In the genomic region with DNA sequence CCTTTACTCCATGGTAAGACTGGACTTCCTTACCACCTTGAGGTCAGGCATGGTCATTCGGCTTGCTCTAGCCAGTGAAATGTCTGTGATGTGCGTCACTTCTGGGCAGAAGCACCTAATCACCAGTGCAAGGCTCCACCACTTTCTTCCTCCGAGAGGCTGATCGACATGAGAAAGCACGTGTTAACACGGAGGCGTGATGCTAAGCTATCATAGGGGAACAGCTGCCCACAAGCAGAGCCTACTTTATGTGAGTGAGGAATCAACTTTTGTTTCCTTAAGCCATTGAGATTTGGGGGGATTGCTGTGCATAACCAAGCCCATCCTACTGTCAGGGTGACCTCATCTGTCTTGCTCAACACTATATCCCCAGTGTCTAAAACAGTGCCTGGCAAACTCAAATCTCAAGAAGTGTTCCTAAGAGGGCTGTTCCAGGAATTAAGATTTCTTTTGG, we compare ENCODE assay signal across 15 cellular contexts. TPM values are rescaled to one million over a fixed set of nuclear protein-coding genes. Genes with fewer than 3 reads are reported as not detected.
DNase-seq lines count a peak whose midpoint lies in the region; ATAC-seq and TF ChIP-seq lines count a peak whose summit lies in the region.
"Had no signal": no experiment of that assay in that cellular context is flagged by ENCODE, and none has a peak within 500 bp of the region (broad histone marks: within the 10 kb centered on the region; RNA-seq: fewer than 3 reads in every experiment).

No MANE protein-coding gene starts in this region.

- H3K27ac ChIP-seq in fibroblast of lung (ENCODE audit: insufficient read depth, low read length): peak overlapping the region; percentile 53

- no peaks in the 10 kb centered on the region for H4K20me1 ChIP-seq in fibroblast of lung (ENCODE audit: control insufficient read depth, extremely low read depth, insufficient read depth, low read length)

- intact Hi-C loops in Right ventricle myocardium inferior (cut with DNase I): no loop called here
- intact Hi-C loops in cardiac septum (cut with DNase I): no loop called here
- intact Hi-C loops in mucosa of descending colon (cut with DNase I, micrococcal nuclease): no loop called here

- no peak for TF ChIP-seq CTCF in fibroblast of lung (conservative IDR thresholded peaks at IDR 0.05 in 1 of 2, IDR thresholded peaks at IDR 0.05 in 1 of 2; ENCODE audit: low read depth in 1 of 2, low read length in 2 of 2)
- TF ChIP-seq CTCF in mucosa of descending colon (IDR thresholded peaks at IDR 0.05): no peak

- H3K36me3 ChIP-seq in fibroblast of lung (ENCODE audit: control insufficient read depth, insufficient read depth, low read length): peaks cover 2% of the 10 kb centered on the region
- no peaks in the 10 kb centered on the region for H3K36me3 ChIP-seq in mucosa of descending colon (ENCODE audit: low read depth)

- H2AFZ ChIP-seq in fibroblast of lung (ENCODE audit: low read length): no peak overlapping the region

- H3K9ac ChIP-seq in fibroblast of lung (ENCODE audit: insufficient read depth, low read length): no peak overlapping the region

- H3K4me1 ChIP-seq in fibroblast of lung (ENCODE audit: control insufficient read depth, extremely low read depth, insufficient read depth, low read length) (peaks cover 29% of the 10 kb centered on the region), mucosa of descending colon (ENCODE audit: low read depth) (peaks cover 3% of the 10 kb centered on the region)

- DNase-seq in Right ventricle myocardium inferior (ENCODE audit: missing footprints) (no peak), cardiac septum (ENCODE audit: low spot score) (no peak), fibroblast of lung (ENCODE audit: low read depth in 2 of 2) (peak; percentile 21 to 41), mucosa of descending colon (no peak), HK-2 (ENCODE audit: unreplicated experiment) (no peak), NCI-H1436 (lab: John Stamatoyannopoulos, UW) (no peak), GOT3 (lab: John Stamatoyannopoulos, UW) (no peak)
- DNase-seq: activated CD4-positive, alpha-beta T cell treated with anti-CD3 and anti-CD28 coated beads for 4 hours; activated T-cell treated with anti-CD3 and anti-CD28 coated beads, Interleukin-2, amount 50 U/mL, for 1 hour; cortex of kidney; NCI-H1694; PC-3 had no signal

- no peaks in the 10 kb centered on the region for H3K27me3 ChIP-seq in fibroblast of lung (ENCODE audit: control insufficient read depth, insufficient read depth, low read length)

- no peaks in the 10 kb centered on the region for H3K79me2 ChIP-seq in fibroblast of lung (ENCODE audit: control insufficient read depth, insufficient read depth, low read length)

- ATAC-seq in Right ventricle myocardium inferior: peak; percentile 90
- ATAC-seq in mucosa of descending colon: peak; percentile 23
- no peak for ATAC-seq in GM21360 (IDR thresholded peaks at IDR 0.05; ENCODE audit: unreplicated experiment)
- ATAC-seq: stimulated activated memory B cell treated with anti-CD40 and anti-IgM and Interleukin-4, amounts not matched to agents 10 μg/mL and 1 μg/mL and 100 μg/mL, for 72 hours had no signal

- no peak overlapping the region for H3K4me3 ChIP-seq in fibroblast of lung (replicated peaks in 1 of 4; ENCODE audit: control extremely low read depth in 1 of 4, insufficient read depth in 1 of 4, low read depth in 3 of 4, low read length in 4 of 4)
- H3K4me3 ChIP-seq in mucosa of descending colon: no peak overlapping the region
- H3K4me3 ChIP-seq: A549 had no signal

- H3K9me3 ChIP-seq in fibroblast of lung (ENCODE audit: control insufficient read depth, insufficient read depth, low read depth, low read length) (no peaks in the 10 kb centered on the region), mucosa of descending colon (no peaks in the 10 kb centered on the region)
- H3K9me3 ChIP-seq: A549 had no signal

- H3K4me2 ChIP-seq in fibroblast of lung (ENCODE audit: extremely low read depth, insufficient read depth, low read length): peak overlapping the region; percentile 10
- H3K4me2 ChIP-seq: A549 had no signal

RNA-seq across cellular contexts. Expression of gene SAR1A, which starts 23.1 kb away (rescaled TPM):
- total RNA-seq in Right ventricle myocardium inferior (86.0 TPM), cardiac septum (87.1 TPM), fibroblast of lung (235 and 247 TPM in 2 replicates), mucosa of descending colon (100 to 1,000 TPM in 1 of 3 donors, 10 to 100 TPM in 2; 77.5 to 102 (median 78.1) TPM)
- 132 and 138 TPM in 2 replicates for polyA plus RNA-seq in fibroblast of lung
- polyA plus RNA-seq in fibroblast of lung (2012): 113 and 161 TPM in 2 replicates
- polyA minus RNA-seq in fibroblast of lung (ENCODE audit: low replicate concordance): 104 and 114 TPM in 2 replicates

RNA-seq across cellular contexts. Expression of gene PPA1, which starts 39.8 kb away (rescaled TPM):
- total RNA-seq in Right ventricle myocardium inferior (108 TPM), cardiac septum (68.6 TPM), fibroblast of lung (287 and 313 TPM in 2 replicates), mucosa of descending colon (100 to 1,000 TPM in 2 of 3 donors, 10 to 100 TPM in 1; 97.1 to 166 (median 100) TPM)
- 167 and 207 TPM in 2 replicates for polyA plus RNA-seq in fibroblast of lung
- 138 and 180 TPM in 2 replicates for polyA plus RNA-seq in fibroblast of lung (2012)
- polyA minus RNA-seq in fibroblast of lung (ENCODE audit: low replicate concordance): 6.3 and 6.7 TPM in 2 replicates

RNA-seq across cellular contexts. Expression of gene TYSND1, which starts 46.9 kb away (rescaled TPM):
- total RNA-seq in Right ventricle myocardium inferior (6.2 TPM), cardiac septum (5.2 TPM), fibroblast of lung (12.8 and 15.5 TPM in 2 replicates), mucosa of descending colon (10 to 100 TPM; 15.3 to 19.7 (median 15.8) TPM)
- 2.4 and 2.6 TPM in 2 replicates for polyA plus RNA-seq in fibroblast of lung
- polyA plus RNA-seq in fibroblast of lung (2012): 3.3 and 3.6 TPM in 2 replicates
- 2.9 and 6.2 TPM in 2 replicates for polyA minus RNA-seq in fibroblast of lung (ENCODE audit: low replicate concordance)

Comparison
In these comparisons a context has a peak if more than half of its experiments do, and no peak if none do; other contexts are left out.
1. DNase-seq: peak in fibroblast of lung (2 of 2); none in Right ventricle myocardium inferior (single experiment), cardiac septum (single experiment), mucosa of descending colon (0 of 3), HK-2 (single experiment), NCI-H1436 (single experiment) and GOT3 (single experiment).